ENCODE assay signal across 21 cellular contexts in genomic region chr2:187867165-187867564, GRCh38.
"Had no signal": no experiment of that assay in that cellular context is flagged by ENCODE, and none has a peak within 500 bp of the region (broad histone marks: within the 10 kb centered on the region; RNA-seq: fewer than 3 reads in every experiment).

No MANE protein-coding gene starts in this region.

- H3K36me3 ChIP-seq: esophagus muscularis mucosa, heart right ventricle, lower lobe of right lung, neutrophil, pancreas, right lobe of liver, thoracic aorta, tibial nerve, upper lobe of left lung had no signal

- H3K27me3 ChIP-seq: esophagus muscularis mucosa, foreskin keratinocyte, heart right ventricle, neutrophil, pancreas, right lobe of liver, tibial nerve, upper lobe of left lung had no signal

- DNase-seq: effector CD8-positive, alpha-beta T cell; endodermal cell; foreskin keratinocyte; glutamatergic neuron; heart right ventricle; hippocampal formation; left ventricle myocardium superior; lower lobe of right lung; natural killer cell; pancreas; retina; right lobe of liver; small intestine; stimulated activated CD4-positive, alpha-beta T cell treated with anti-CD3 and anti-CD28 coated beads, Interleukin-15, amount 100 ng/mL, for 24 hours; stimulated activated CD4-positive, alpha-beta T cell treated with anti-CD3 and anti-CD28 coated beads, Interleukin-2, amount 100 ng/mL, for 48 hours; stimulated activated naive B cell treated with anti-CD40 and anti-IgM and Interleukin-4, amounts not matched to agents 10 μg/mL and 1 μg/mL and 100 μg/mL, for 72 hours; upper lobe of left lung had no signal

- H3K27ac ChIP-seq: esophagus muscularis mucosa, foreskin keratinocyte, heart right ventricle, lower lobe of right lung, neutrophil, pancreas, right lobe of liver, thoracic aorta, tibial nerve, upper lobe of left lung had no signal

- H3K9me3 ChIP-seq: esophagus muscularis mucosa, heart right ventricle, lower lobe of right lung, neutrophil, right lobe of liver, thoracic aorta, tibial nerve, upper lobe of left lung had no signal

- ATAC-seq: foreskin keratinocyte; heart right ventricle; left ventricle myocardium superior; lower lobe of right lung; natural killer cell; pancreas; right lobe of liver; stimulated activated naive B cell treated with anti-CD40 and anti-IgM and Interleukin-4, amounts not matched to agents 10 μg/mL and 1 μg/mL and 100 μg/mL, for 72 hours had no signal

- H3K4me3 ChIP-seq: esophagus muscularis mucosa, heart right ventricle, lower lobe of right lung, pancreas, right lobe of liver, thoracic aorta, tibial nerve, upper lobe of left lung had no signal

- H3K4me1 ChIP-seq: foreskin keratinocyte, heart right ventricle, lower lobe of right lung, right lobe of liver, upper lobe of left lung had no signal
